ENCODE assay signal across 30 cellular contexts in genomic region chr1:15311122-15311822, GRCh38.
"Had no signal": no experiment of that assay in that cellular context is flagged by ENCODE, and none has a peak within 500 bp of the region (broad histone marks: within the 10 kb centered on the region; RNA-seq: fewer than 3 reads in every experiment).

No MANE protein-coding gene starts in this region.

- H3K4me3 Mint-ChIP-seq: activated CD4-positive, alpha-beta memory T cell treated with anti-CD3 and anti-CD28 coated beads for 36 hours; activated CD4-positive, alpha-beta T cell treated with anti-CD3 and anti-CD28 coated beads for 36 hours; activated CD4-positive, alpha-beta T cell treated with anti-CD3 and anti-CD28 coated beads, Interleukin-2, amount 10 ng/mL, durations not matched to agents 24 days and 14 days; activated CD8-positive, alpha-beta memory T cell treated with anti-CD3 and anti-CD28 coated beads, Interleukin-2, amount 10 ng/mL, durations not matched to agents 7 days and 5 days; activated CD8-positive, alpha-beta T cell treated with anti-CD3 and anti-CD28 coated beads, Interleukin-2, amount 10 ng/mL, durations not matched to agents 7 days and 5 days; activated naive CD4-positive, alpha-beta T cell treated with anti-CD3 and anti-CD28 coated beads, Interleukin-2, amount 10 ng/mL, durations not matched to agents 7 days and 5 days; activated naive CD8-positive, alpha-beta T cell treated with anti-CD3 and anti-CD28 coated beads, Interleukin-2, amount 10 ng/mL, durations not matched to agents 7 days and 5 days; activated T-cell treated with anti-CD3 and anti-CD28 coated beads, Interleukin-2, amount 50 U/mL, for 72 hours; brain had no signal

- H3K27ac Mint-ChIP-seq: activated CD4-positive, alpha-beta memory T cell treated with anti-CD3 and anti-CD28 coated beads for 36 hours; activated CD4-positive, alpha-beta T cell treated with anti-CD3 and anti-CD28 coated beads for 36 hours; activated CD4-positive, alpha-beta T cell treated with anti-CD3 and anti-CD28 coated beads, Interleukin-2, amount 10 ng/mL, durations not matched to agents 24 days and 14 days; activated CD8-positive, alpha-beta memory T cell treated with anti-CD3 and anti-CD28 coated beads, Interleukin-2, amount 10 ng/mL, durations not matched to agents 7 days and 5 days; activated CD8-positive, alpha-beta T cell treated with anti-CD3 and anti-CD28 coated beads, Interleukin-2, amount 10 ng/mL, durations not matched to agents 7 days and 5 days; activated naive CD4-positive, alpha-beta T cell treated with anti-CD3 and anti-CD28 coated beads, Interleukin-2, amount 10 ng/mL, durations not matched to agents 7 days and 5 days; activated naive CD4-positive, alpha-beta T cell treated with anti-CD3 and anti-CD28 coated beads, Interleukin-2, amount 50 U/mL, for 72 hours; activated naive CD8-positive, alpha-beta T cell treated with anti-CD3 and anti-CD28 coated beads, Interleukin-2, amount 10 ng/mL, durations not matched to agents 7 days and 5 days; activated T-cell treated with anti-CD3 and anti-CD28 coated beads, Interleukin-2, amount 50 U/mL, for 72 hours; brain had no signal

- H3K4me1 Mint-ChIP-seq: activated CD4-positive, alpha-beta T cell treated with anti-CD3 and anti-CD28 coated beads for 36 hours; activated CD4-positive, alpha-beta T cell treated with anti-CD3 and anti-CD28 coated beads, Interleukin-2, amount 10 ng/mL, durations not matched to agents 24 days and 14 days; activated naive CD4-positive, alpha-beta T cell treated with anti-CD3 and anti-CD28 coated beads, Interleukin-2, amount 10 ng/mL, durations not matched to agents 7 days and 5 days; activated naive CD8-positive, alpha-beta T cell treated with anti-CD3 and anti-CD28 coated beads, Interleukin-2, amount 10 ng/mL, durations not matched to agents 7 days and 5 days had no signal

- FAIRE-seq: endometrium, endothelial cell of umbilical vein, frontal cortex had no signal

- ATAC-seq: activated CD8-positive, alpha-beta memory T cell treated with anti-CD3 and anti-CD28 coated beads, Interleukin-2, amount 10 ng/mL, durations not matched to agents 7 days and 5 days; activated CD8-positive, alpha-beta T cell treated with anti-CD3 and anti-CD28 coated beads, Interleukin-2, amount 10 ng/mL, durations not matched to agents 7 days and 5 days had no signal

- DNase-seq: activated CD4-positive, alpha-beta memory T cell treated with anti-CD3 and anti-CD28 coated beads for 36 hours; activated CD4-positive, alpha-beta T cell treated with anti-CD3 and anti-CD28 coated beads, Interleukin-2, amount 10 ng/mL, durations not matched to agents 24 days and 14 days; activated CD4-positive, CD25-positive, alpha-beta regulatory T cell; activated CD4-positive, CD25-positive, alpha-beta regulatory T cell treated with anti-CD3 and anti-CD28 coated beads, Interleukin-2, amount 50 U/mL, for 72 hours; activated CD8-positive, alpha-beta memory T cell treated with anti-CD3 and anti-CD28 coated beads, Interleukin-2, amount 10 ng/mL, durations not matched to agents 7 days and 5 days; activated CD8-positive, alpha-beta memory T cell treated with anti-CD3 and anti-CD28 coated beads, Interleukin-2, amount 50 U/mL, for 4 hours; activated CD8-positive, alpha-beta T cell treated with anti-CD3 and anti-CD28 coated beads, Interleukin-2, amount 10 ng/mL, durations not matched to agents 7 days and 5 days; activated gamma-delta T cell; activated naive CD4-positive, alpha-beta T cell; activated naive CD4-positive, alpha-beta T cell treated with anti-CD3 and anti-CD28 coated beads, Interleukin-2, amount 10 ng/mL, durations not matched to agents 7 days and 5 days; activated naive CD8-positive, alpha-beta T cell treated with anti-CD3 and anti-CD28 coated beads, Interleukin-2, amount 10 ng/mL, durations not matched to agents 7 days and 5 days; activated T-cell treated with anti-CD3 and anti-CD28 coated beads, Interleukin-2, amount 50 U/mL, for 1 hour; activated T-cell treated with anti-CD3 and anti-CD28 coated beads, Interleukin-2, amount 50 U/mL, for 72 hours; central memory CD4-positive, alpha-beta T cell; cerebellar nuclear complex; colonic mucosa; effector CD8-positive, alpha-beta T cell; foreskin fibroblast; glutamatergic neuron; T-helper 2 cell had no signal

- H3K4me3 ChIP-seq: ascending aorta, breast epithelium, cardiac muscle cell, colonic mucosa had no signal

- H3K27me3 ChIP-seq: ascending aorta, breast epithelium, cardiac muscle cell, colonic mucosa had no signal

- H3K9me3 Mint-ChIP-seq: activated naive CD4-positive, alpha-beta T cell treated with anti-CD3 and anti-CD28 coated beads, Interleukin-2, amount 10 ng/mL, durations not matched to agents 7 days and 5 days; activated naive CD8-positive, alpha-beta T cell treated with anti-CD3 and anti-CD28 coated beads, Interleukin-2, amount 10 ng/mL, durations not matched to agents 7 days and 5 days had no signal

- H3K9me3 ChIP-seq: breast epithelium, colonic mucosa had no signal

- H3K36me3 Mint-ChIP-seq: activated CD4-positive, alpha-beta memory T cell treated with anti-CD3 and anti-CD28 coated beads for 36 hours; activated CD8-positive, alpha-beta memory T cell treated with anti-CD3 and anti-CD28 coated beads, Interleukin-2, amount 10 ng/mL, durations not matched to agents 7 days and 5 days; activated naive CD4-positive, alpha-beta T cell treated with anti-CD3 and anti-CD28 coated beads, Interleukin-2, amount 10 ng/mL, durations not matched to agents 7 days and 5 days; activated naive CD8-positive, alpha-beta T cell treated with anti-CD3 and anti-CD28 coated beads, Interleukin-2, amount 10 ng/mL, durations not matched to agents 7 days and 5 days had no signal

- H3K27ac ChIP-seq: ascending aorta, breast epithelium, cardiac muscle cell, colonic mucosa, epithelial cell of prostate had no signal

- H3K36me3 ChIP-seq: ascending aorta, breast epithelium, cardiac muscle cell, colonic mucosa had no signal

- H3K27me3 Mint-ChIP-seq: activated CD4-positive, alpha-beta T cell treated with anti-CD3 and anti-CD28 coated beads for 36 hours; activated CD4-positive, alpha-beta T cell treated with anti-CD3 and anti-CD28 coated beads, Interleukin-2, amount 10 ng/mL, durations not matched to agents 24 days and 14 days had no signal

- H3K4me1 ChIP-seq: ascending aorta, breast epithelium, colonic mucosa had no signal
